In genomic region chr2:128298286-128298685, GRCh38 we compare ENCODE assay signal across 22 cellular contexts.
"Had no signal": no experiment of that assay in that cellular context is flagged by ENCODE, and none has a peak within 500 bp of the region (broad histone marks: within the 10 kb centered on the region; RNA-seq: fewer than 3 reads in every experiment).

No MANE protein-coding gene starts in this region.

- H3K27ac Mint-ChIP-seq: mesothelial cell of epicardium; stimulated activated naive B cell treated with anti-CD40 and anti-IgM and Interleukin-4, amounts not matched to agents 10 μg/mL and 1 μg/mL and 100 μg/mL, for 72 hours; stimulated activated naive CD8-positive, alpha-beta T cell treated with anti-CD3 and anti-CD28 coated beads, Interleukin-15, Interleukin-2, amounts not matched to agents 100 ng/mL and 50 ng/mL, for 24 hours had no signal

- H3K4me3 Mint-ChIP-seq: mesothelial cell of epicardium; natural killer cell; stimulated activated naive B cell treated with anti-CD40 and anti-IgM and Interleukin-4, amounts not matched to agents 10 μg/mL and 1 μg/mL and 100 μg/mL, for 72 hours; stimulated activated naive CD8-positive, alpha-beta T cell treated with anti-CD3 and anti-CD28 coated beads, Interleukin-15, Interleukin-2, amounts not matched to agents 100 ng/mL and 50 ng/mL, for 24 hours had no signal

- H3K27ac ChIP-seq: left ventricle myocardium inferior, pancreas, prostate gland, suprapubic skin, thoracic aorta, tibial artery, uterus had no signal

- H3K27me3 Mint-ChIP-seq: naive B cell; stimulated activated naive B cell treated with anti-CD40 and anti-IgM and Interleukin-4, amounts not matched to agents 10 μg/mL and 1 μg/mL and 100 μg/mL, for 72 hours; stimulated activated naive CD8-positive, alpha-beta T cell treated with anti-CD3 and anti-CD28 coated beads, Interleukin-15, Interleukin-2, amounts not matched to agents 100 ng/mL and 50 ng/mL, for 24 hours had no signal

- ATAC-seq: natural killer cell; pancreas; right cardiac atrium; sciatic nerve; stimulated activated naive B cell treated with anti-CD40 and anti-IgM and Interleukin-4, amounts not matched to agents 10 μg/mL and 1 μg/mL and 100 μg/mL, for 72 hours had no signal

- H3K36me3 Mint-ChIP-seq: natural killer cell had no signal

- H3K27me3 ChIP-seq: pancreas, suprapubic skin, tibial artery, uterus had no signal

- H3K4me1 ChIP-seq: prostate gland, uterus had no signal

- DNase-seq: islet precursor cell; left ventricle myocardium inferior; mesendoderm; naive B cell; natural killer cell; retina; stimulated activated CD4-positive, alpha-beta T cell treated with anti-CD3 and anti-CD28 coated beads, Interleukin-12 subunit alpha, Interleukin-12 subunit beta, amount 100 ng/mL, for 4 hours; stimulated activated CD4-positive, alpha-beta T cell treated with anti-CD3 and anti-CD28 coated beads, Interleukin-15, amount 100 ng/mL, for 24 hours; stimulated activated CD4-positive, alpha-beta T cell treated with anti-CD3 and anti-CD28 coated beads, Interleukin-2, amount 100 ng/mL, for 24 hours; stimulated activated CD4-positive, alpha-beta T cell treated with anti-CD3 and anti-CD28 coated beads, Interleukin-4, amount 100 ng/mL, for 1 hour; stimulated activated naive B cell treated with anti-CD40 and anti-IgM and Interleukin-4, amounts not matched to agents 10 μg/mL and 1 μg/mL and 100 μg/mL, for 72 hours; tibial artery; trophoblast cell; uterus had no signal

- H3K9me3 Mint-ChIP-seq: natural killer cell; stimulated activated naive CD8-positive, alpha-beta T cell treated with anti-CD3 and anti-CD28 coated beads, Interleukin-15, Interleukin-2, amounts not matched to agents 100 ng/mL and 50 ng/mL, for 24 hours had no signal
